ENCODE assay signal across 8 cellular contexts in the genomic region with DNA sequence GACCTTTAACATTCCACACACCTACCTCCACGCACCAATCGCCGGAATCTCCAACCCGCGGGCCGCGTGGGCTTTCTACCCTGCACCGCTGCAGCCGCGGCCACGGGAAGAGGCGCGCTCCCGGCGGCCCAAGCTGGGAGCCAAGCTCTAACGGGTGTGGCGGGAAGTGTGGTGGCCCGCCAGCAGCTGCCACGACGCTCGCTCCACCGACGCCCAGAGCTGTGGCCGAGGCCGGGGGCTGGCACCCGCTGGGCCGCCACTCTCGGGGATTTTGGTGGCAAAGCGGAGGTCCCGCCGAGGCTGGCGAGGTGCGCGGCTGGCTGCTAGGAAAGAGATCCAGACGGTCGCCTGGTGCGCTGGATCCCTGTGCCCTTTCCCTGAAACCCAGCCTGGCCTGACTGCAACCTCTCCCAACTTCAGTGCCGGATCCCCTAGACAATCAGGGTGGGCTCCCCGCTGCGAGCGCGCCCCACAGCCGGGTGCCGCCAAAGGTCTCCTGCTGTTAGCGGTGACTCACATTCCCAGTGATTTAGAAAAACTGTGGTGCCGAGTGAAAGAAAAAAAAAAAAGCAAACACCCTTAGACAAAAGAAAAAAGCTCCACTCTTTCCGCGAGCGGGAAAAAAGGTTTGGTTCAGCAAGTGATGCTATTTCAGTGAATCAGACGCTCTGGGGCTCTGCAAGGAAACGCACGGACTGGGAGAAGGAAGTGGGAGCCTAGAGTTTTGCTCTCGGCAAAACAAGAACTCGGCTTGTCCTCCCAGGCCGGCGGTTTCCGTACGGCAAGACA. TPM values are rescaled to one million over a fixed set of nuclear protein-coding genes. Genes with fewer than 3 reads are reported as not detected.
DNase-seq lines count a peak whose midpoint lies in the region; ATAC-seq, FAIRE-seq and TF ChIP-seq lines count a peak whose summit lies in the region.

No MANE protein-coding gene starts in this region.

- H3K9me3 ChIP-seq in RWPE2 (ENCODE audit: severe bottlenecking) = no peaks in the 10 kb centered on the region
- H3K9me3 ChIP-seq in HAP-1 = no peaks in the 10 kb centered on the region

- H3K27me3 ChIP-seq in GM06990 (replicated peaks; ENCODE audit: control insufficient read depth, insufficient read depth, low read length) (peaks cover 3% of the 10 kb centered on the region), RWPE2 (ENCODE audit: insufficient read depth, poor library complexity, severe bottlenecking) (no peaks in the 10 kb centered on the region), bronchial epithelial cell (ENCODE audit: control insufficient read depth, insufficient read depth, low read length) (peaks cover 1% of the 10 kb centered on the region), HAP-1 (ENCODE audit: low read depth) (peaks cover 30% of the 10 kb centered on the region)

- TF ChIP-seq CTCF in GM06990 (IDR thresholded peaks at IDR 0.05; ENCODE audit: insufficient read depth, low read length, poor library complexity, severe bottlenecking) (no peak), RWPE2 (IDR thresholded peaks at IDR 0.05; ENCODE audit: poor library complexity, severe bottlenecking) (no peak), bronchial epithelial cell (IDR thresholded peaks at IDR 0.05; ENCODE audit: insufficient read depth, low read length, severe bottlenecking) (no peak)

- no peak for FAIRE-seq in bronchial epithelial cell (lab: Jason Lieb, UNC)

- H3K36me3 ChIP-seq in GM06990 (ENCODE audit: control insufficient read depth, insufficient read depth, low read length) (no peaks in the 10 kb centered on the region), RWPE2 (ENCODE audit: low read depth) (no peaks in the 10 kb centered on the region), bronchial epithelial cell (ENCODE audit: control insufficient read depth, insufficient read depth, low read length) (no peaks in the 10 kb centered on the region), HAP-1 (replicated peaks) (no peaks in the 10 kb centered on the region)

- H3K27ac ChIP-seq in RWPE2 (ENCODE audit: poor library complexity, severe bottlenecking) = no peak overlapping the region

- in situ Hi-C loops in HAP-1 (cut with MboI; ENCODE audit: low sequenced_read_pairs) = loop anchor here (10.0 to 25.0 kb wide), 2 partner anchors 306 to 587 kb away; no protein-coding TSS in a partner anchor

- intact Hi-C loops in left colon (cut with DNase I, micrococcal nuclease) = no loop called here

- no peak for ATAC-seq in RWPE2 (ENCODE audit: low read depth)
- peak; percentile 33 for ATAC-seq in left colon
- ATAC-seq in HG02642 (IDR thresholded peaks at IDR 0.05; ENCODE audit: poor library complexity, unreplicated experiment) = no peak

- no peak overlapping the region for H3K4me3 ChIP-seq in GM06990 (replicated peaks; ENCODE audit: low read depth, low read length)
- H3K4me3 ChIP-seq in RWPE2 (ENCODE audit: severe bottlenecking) = peak overlapping the region; percentile 21
- peak overlapping the region; percentile 44 for H3K4me3 ChIP-seq in bronchial epithelial cell (ENCODE audit: low read depth, low read length)
- H3K4me3 ChIP-seq in HAP-1 = no peak overlapping the region

- no peaks in the 10 kb centered on the region for H3K4me1 ChIP-seq in RWPE2 (ENCODE audit: insufficient read depth, poor library complexity, severe bottlenecking)
- peaks cover 4% of the 10 kb centered on the region; the same call in 1 of the 2 replicates for H3K4me1 ChIP-seq in HAP-1

- DNase-seq in GM06990 (ENCODE audit: extremely low read depth, insufficient read length) (peak; percentile 33), RWPE2 (ENCODE audit: low spot score) (no peak), bronchial epithelial cell (ENCODE audit: low read depth) (peak; percentile 77), left colon (peak; percentile 47 to 70), dedifferentiated amniotic fluid mesenchymal stem cell (ENCODE audit: extremely low spot score) (no peak), HAP-1 (ENCODE audit: low spot score in 2 of 2) (no peak)
- peak; percentile 28 to 29 for DNase-seq in stimulated activated CD4-positive, alpha-beta T cell treated with anti-CD3 and anti-CD28 coated beads, Interleukin-2, amount 100 ng/mL, for 48 hours

RNA-seq across cellular contexts. Expression of gene BCL2L11, which starts 2.9 kb away (rescaled TPM):
- total RNA-seq in bronchial epithelial cell (3.7 TPM in 2 replicates), left colon (10 to 100 TPM; 21.2 to 38.6 TPM)

Comparison
In these comparisons a context has a peak if more than half of its experiments do, and no peak if none do; other contexts are left out.
1. DNase-seq: peak in GM06990 (single experiment), bronchial epithelial cell (single experiment), left colon (2 of 2) and stimulated activated CD4-positive, alpha-beta T cell treated with anti-CD3 and anti-CD28 coated beads, Interleukin-2, amount 100 ng/mL, for 48 hours (2 of 2); none in RWPE2 (single experiment), dedifferentiated amniotic fluid mesenchymal stem cell (single experiment) and HAP-1 (0 of 2).
2. H3K4me3 ChIP-seq: peak in RWPE2 (single experiment) and bronchial epithelial cell (single experiment); none in GM06990 (single experiment) and HAP-1 (single experiment).